Comparison of ENCODE assay signal across 17 cellular contexts in the genomic region with DNA sequence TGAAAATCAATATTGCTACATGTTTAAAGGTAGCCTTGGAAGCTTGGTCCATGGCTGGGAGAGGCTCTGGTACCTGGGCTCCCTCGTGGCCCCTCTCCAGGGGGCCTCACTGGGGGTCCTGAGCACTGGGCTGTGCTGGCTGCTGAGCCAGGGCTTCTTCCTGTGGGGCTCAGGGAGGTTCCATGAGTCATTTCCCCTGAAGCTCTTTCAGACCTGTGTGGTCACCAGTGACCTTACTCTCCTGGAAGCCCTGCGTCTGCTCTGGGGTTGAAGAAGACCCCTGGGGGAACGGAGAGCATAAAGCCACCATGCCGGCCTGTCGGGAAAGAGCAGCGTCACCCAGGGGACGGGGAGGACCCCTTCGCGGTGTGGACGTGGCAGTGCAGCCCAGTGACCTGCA.
DNase-seq lines count a peak whose midpoint lies in the region; ATAC-seq and TF ChIP-seq lines count a peak whose summit lies in the region.
"Had no signal": no experiment of that assay in that cellular context is flagged by ENCODE, and none has a peak within 500 bp of the region (broad histone marks: within the 10 kb centered on the region; RNA-seq: fewer than 3 reads in every experiment).

No MANE protein-coding gene starts in this region.

- DNase-seq in AG10803 (ENCODE audit: low read depth) (peak; percentile 15), hepatic stellate cell (ENCODE audit: low spot score) (peak; percentile 36), NCI-H128 (lab: John Stamatoyannopoulos, UW; ENCODE audit: unreplicated experiment) (no peak), Right ventricle myocardium inferior (ENCODE audit: missing footprints) (no peak)
- DNase-seq in T-helper 2 cell treated with Interferon-gamma antibody and Interleukin-4, amounts not matched to agents 5 μg/mL and 100 μg/mL, for 36 hours (ENCODE audit: low spot score), result no peak
- DNase-seq in activated CD8-positive, alpha-beta memory T cell treated with anti-CD3 and anti-CD28 coated beads, Interleukin-2, amount 10 ng/mL, durations not matched to agents 7 days and 5 days, result no peak
- DNase-seq: activated CD4-positive, alpha-beta memory T cell treated with anti-CD3 and anti-CD28 coated beads for 36 hours; activated T-cell treated with anti-CD3 and anti-CD28 coated beads, Interleukin-2, amount 50 U/mL, for 48 hours; gastrocnemius medialis; NCI-H1105; NCI-H774; substantia nigra had no signal

- no peaks in the 10 kb centered on the region for H3K4me1 ChIP-seq in HEK293 (ENCODE audit: control insufficient read depth, insufficient read depth, low read length)
- H3K4me1 ChIP-seq: parathyroid adenoma had no signal

- no peak overlapping the region for H3K27ac Mint-ChIP-seq in activated T-helper 17 cell treated with anti-CD3 and anti-CD28 coated beads, Interleukin-2, amount 50 U/mL, for 72 hours
- no peak overlapping the region for H3K27ac Mint-ChIP-seq in T-helper 2 cell treated with Interferon-gamma antibody and Interleukin-4, amounts not matched to agents 5 μg/mL and 100 μg/mL, for 36 hours
- H3K27ac Mint-ChIP-seq in activated CD8-positive, alpha-beta memory T cell treated with anti-CD3 and anti-CD28 coated beads, Interleukin-2, amount 10 ng/mL, durations not matched to agents 7 days and 5 days, result no peak overlapping the region
- H3K27ac Mint-ChIP-seq: activated CD4-positive, alpha-beta memory T cell treated with anti-CD3 and anti-CD28 coated beads for 36 hours had no signal

- H3K36me3 Mint-ChIP-seq in activated T-helper 17 cell treated with anti-CD3 and anti-CD28 coated beads, Interleukin-2, amount 50 U/mL, for 72 hours (ENCODE audit: low read depth), result no peaks in the 10 kb centered on the region
- no peaks in the 10 kb centered on the region for H3K36me3 Mint-ChIP-seq in T-helper 2 cell treated with Interferon-gamma antibody and Interleukin-4, amounts not matched to agents 5 μg/mL and 100 μg/mL, for 36 hours (ENCODE audit: low read depth)
- no peaks in the 10 kb centered on the region for H3K36me3 Mint-ChIP-seq in activated CD8-positive, alpha-beta memory T cell treated with anti-CD3 and anti-CD28 coated beads, Interleukin-2, amount 10 ng/mL, durations not matched to agents 7 days and 5 days

- H3K27me3 Mint-ChIP-seq in activated T-helper 17 cell treated with anti-CD3 and anti-CD28 coated beads, Interleukin-2, amount 50 U/mL, for 72 hours, result no peaks in the 10 kb centered on the region
- no peaks in the 10 kb centered on the region for H3K27me3 Mint-ChIP-seq in T-helper 2 cell treated with Interferon-gamma antibody and Interleukin-4, amounts not matched to agents 5 μg/mL and 100 μg/mL, for 36 hours (ENCODE audit: low read depth)
- no peaks in the 10 kb centered on the region for H3K27me3 Mint-ChIP-seq in activated CD8-positive, alpha-beta memory T cell treated with anti-CD3 and anti-CD28 coated beads, Interleukin-2, amount 10 ng/mL, durations not matched to agents 7 days and 5 days
- H3K27me3 Mint-ChIP-seq: activated CD4-positive, alpha-beta memory T cell treated with anti-CD3 and anti-CD28 coated beads for 36 hours had no signal

- no peak overlapping the region for H3K27ac ChIP-seq in HEK293 (ENCODE audit: extremely low read depth, low read depth, low read length)
- H3K27ac ChIP-seq: gastrocnemius medialis, parathyroid adenoma had no signal

- no peaks in the 10 kb centered on the region for H3K9me3 Mint-ChIP-seq in activated T-helper 17 cell treated with anti-CD3 and anti-CD28 coated beads, Interleukin-2, amount 50 U/mL, for 72 hours
- H3K9me3 Mint-ChIP-seq in T-helper 2 cell treated with Interferon-gamma antibody and Interleukin-4, amounts not matched to agents 5 μg/mL and 100 μg/mL, for 36 hours, result no peaks in the 10 kb centered on the region
- H3K9me3 Mint-ChIP-seq in activated CD8-positive, alpha-beta memory T cell treated with anti-CD3 and anti-CD28 coated beads, Interleukin-2, amount 10 ng/mL, durations not matched to agents 7 days and 5 days (ENCODE audit: low read depth), result no peaks in the 10 kb centered on the region
- H3K9me3 Mint-ChIP-seq: activated CD4-positive, alpha-beta memory T cell treated with anti-CD3 and anti-CD28 coated beads for 36 hours had no signal

- H3K4me1 Mint-ChIP-seq in activated T-helper 17 cell treated with anti-CD3 and anti-CD28 coated beads, Interleukin-2, amount 50 U/mL, for 72 hours, result no peaks in the 10 kb centered on the region
- H3K4me1 Mint-ChIP-seq in T-helper 2 cell treated with Interferon-gamma antibody and Interleukin-4, amounts not matched to agents 5 μg/mL and 100 μg/mL, for 36 hours (ENCODE audit: low read depth), result no peaks in the 10 kb centered on the region
- H3K4me1 Mint-ChIP-seq in activated CD8-positive, alpha-beta memory T cell treated with anti-CD3 and anti-CD28 coated beads, Interleukin-2, amount 10 ng/mL, durations not matched to agents 7 days and 5 days, result peaks cover 9% of the 10 kb centered on the region

- intact Hi-C loops in Right ventricle myocardium inferior (cut with DNase I), result no loop called here

- H3K4me3 Mint-ChIP-seq in activated T-helper 17 cell treated with anti-CD3 and anti-CD28 coated beads, Interleukin-2, amount 50 U/mL, for 72 hours, result no peak overlapping the region
- H3K4me3 Mint-ChIP-seq in T-helper 2 cell treated with Interferon-gamma antibody and Interleukin-4, amounts not matched to agents 5 μg/mL and 100 μg/mL, for 36 hours, result no peak overlapping the region
- H3K4me3 Mint-ChIP-seq in activated CD8-positive, alpha-beta memory T cell treated with anti-CD3 and anti-CD28 coated beads, Interleukin-2, amount 10 ng/mL, durations not matched to agents 7 days and 5 days, result no peak overlapping the region
- H3K4me3 Mint-ChIP-seq: activated CD4-positive, alpha-beta memory T cell treated with anti-CD3 and anti-CD28 coated beads for 36 hours had no signal

- H3K4me3 ChIP-seq in AG10803 (ENCODE audit: low read length) (no peak overlapping the region), HEK293 (ENCODE audit: low read depth, low read length) (no peak overlapping the region)
- H3K4me3 ChIP-seq: gastrocnemius medialis, GM12878 had no signal

- H3K9me3 ChIP-seq in HEK293 (ENCODE audit: control insufficient read depth, insufficient read depth, low read depth, low read length), result no peaks in the 10 kb centered on the region
- H3K9me3 ChIP-seq: gastrocnemius medialis had no signal

- CTCF ChIA-PET in HEK293 (lab: Yijun Ruan, JAX), result no interaction called here
- CTCF ChIA-PET in activated CD8-positive, alpha-beta memory T cell treated with anti-CD3 and anti-CD28 coated beads, Interleukin-2, amount 10 ng/mL, durations not matched to agents 7 days and 5 days (lab: Charles Lee), result no interaction called here

- ATAC-seq in activated T-helper 17 cell treated with anti-CD3 and anti-CD28 coated beads, Interleukin-2, amount 50 U/mL, for 72 hours (replicated peaks), result peak; percentile 38
- no peak for ATAC-seq in Right ventricle myocardium inferior
- ATAC-seq in activated CD8-positive, alpha-beta memory T cell treated with anti-CD3 and anti-CD28 coated beads, Interleukin-2, amount 10 ng/mL, durations not matched to agents 7 days and 5 days, result no peak
- ATAC-seq: gastrocnemius medialis, GM12878, Panc1 had no signal

- no peaks in the 10 kb centered on the region for H3K36me3 ChIP-seq in HEK293 (ENCODE audit: control insufficient read depth in 2 of 2, insufficient read depth in 1 of 2, low read length in 2 of 2)
- H3K36me3 ChIP-seq: gastrocnemius medialis had no signal

- POLR2A ChIA-PET in HEK293 (lab: Yijun Ruan, JAX), result no interaction called here

- TF ChIP-seq CTCF in AG10803 (conservative IDR thresholded peaks at IDR 0.05; ENCODE audit: low read length) (no peak), HEK293 (tag by site-specific recombination; IDR thresholded peaks at IDR 0.05) (no peak)

TF ChIP-seq in HEK293, 187 proteins besides CTCF, POLR2A, EP300 and RAD21:
- TF ChIP-seq GFI1B (tag by site-specific recombination; IDR thresholded peaks at IDR 0.05), result no peak
- no peak for TF ChIP-seq ZNF112 (tag by site-specific recombination; IDR thresholded peaks at IDR 0.05)
- peak; percentile 75 for TF ChIP-seq ZIC2 (tag by site-specific recombination; IDR thresholded peaks at IDR 0.05)
- TF ChIP-seq GLIS2 (tag by site-specific recombination; IDR thresholded peaks at IDR 0.05), result peak; percentile 27; the same call in 1 of the 2 replicates
- peak; percentile 99 for TF ChIP-seq GLIS1 (tag by site-specific recombination; IDR thresholded peaks at IDR 0.05)
- TF ChIP-seq, protein P1, sequence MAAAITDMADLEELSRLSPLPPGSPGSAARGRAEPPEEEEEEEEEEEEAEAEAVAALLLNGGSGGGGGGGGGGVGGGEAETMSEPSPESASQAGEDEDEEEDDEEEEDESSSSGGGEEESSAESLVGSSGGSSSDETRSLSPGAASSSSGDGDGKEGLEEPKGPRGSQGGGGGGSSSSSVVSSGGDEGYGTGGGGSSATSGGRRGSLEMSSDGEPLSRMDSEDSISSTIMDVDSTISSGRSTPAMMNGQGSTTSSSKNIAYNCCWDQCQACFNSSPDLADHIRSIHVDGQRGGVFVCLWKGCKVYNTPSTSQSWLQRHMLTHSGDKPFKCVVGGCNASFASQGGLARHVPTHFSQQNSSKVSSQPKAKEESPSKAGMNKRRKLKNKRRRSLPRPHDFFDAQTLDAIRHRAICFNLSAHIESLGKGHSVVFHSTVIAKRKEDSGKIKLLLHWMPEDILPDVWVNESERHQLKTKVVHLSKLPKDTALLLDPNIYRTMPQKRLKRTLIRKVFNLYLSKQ (tag by site-specific recombination; IDR thresholded peaks at IDR 0.05; ENCODE audit: borderline replicate concordance), result no peak
- TF ChIP-seq, protein P2, sequence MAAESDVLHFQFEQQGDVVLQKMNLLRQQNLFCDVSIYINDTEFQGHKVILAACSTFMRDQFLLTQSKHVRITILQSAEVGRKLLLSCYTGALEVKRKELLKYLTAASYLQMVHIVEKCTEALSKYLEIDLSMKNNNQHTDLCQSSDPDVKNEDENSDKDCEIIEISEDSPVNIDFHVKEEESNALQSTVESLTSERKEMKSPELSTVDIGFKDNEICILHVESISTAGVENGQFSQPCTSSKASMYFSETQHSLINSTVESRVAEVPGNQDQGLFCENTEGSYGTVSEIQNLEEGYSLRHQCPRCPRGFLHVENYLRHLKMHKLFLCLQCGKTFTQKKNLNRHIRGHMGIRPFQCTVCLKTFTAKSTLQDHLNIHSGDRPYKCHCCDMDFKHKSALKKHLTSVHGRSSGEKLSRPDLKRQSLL (tag by site-specific recombination; IDR thresholded peaks at IDR 0.05), result no peak
- no peak for TF ChIP-seq BCL11B (tag by site-specific recombination; IDR thresholded peaks at IDR 0.05; ENCODE audit: low read depth)
- TF ChIP-seq KLF7 (tag by site-specific recombination; IDR thresholded peaks at IDR 0.05; ENCODE audit: borderline replicate concordance), result no peak
- no peak for TF ChIP-seq ZNF302 (tag by site-specific recombination; IDR thresholded peaks at IDR 0.05; ENCODE audit: low read depth)

Comparison
In these comparisons a context has a peak if more than half of its experiments do, and no peak if none do; other contexts are left out.
1. DNase-seq: peak in AG10803 (single experiment) and hepatic stellate cell (single experiment); none in NCI-H128 (single experiment), T-helper 2 cell treated with Interferon-gamma antibody and Interleukin-4, amounts not matched to agents 5 μg/mL and 100 μg/mL, for 36 hours (single experiment), Right ventricle myocardium inferior (single experiment) and activated CD8-positive, alpha-beta memory T cell treated with anti-CD3 and anti-CD28 coated beads, Interleukin-2, amount 10 ng/mL, durations not matched to agents 7 days and 5 days (single experiment).